Comparison of ENCODE assay signal across 20 cellular contexts in genomic region chrX:43753637-43754036, GRCh38.
DNase-seq lines count a peak whose midpoint lies in the region; ATAC-seq, FAIRE-seq and TF ChIP-seq lines count a peak whose summit lies in the region.
"Had no signal": no experiment of that assay in that cellular context is flagged by ENCODE, and none has a peak within 500 bp of the region (broad histone marks: within the 10 kb centered on the region; RNA-seq: fewer than 3 reads in every experiment).

No MANE protein-coding gene starts in this region.

- DNase-seq in AG08395 (ENCODE audit: low spot score): peak; percentile 16
- peak; percentile 24 for DNase-seq in HT1080 (ENCODE audit: low read depth)
- peak; percentile 5 for DNase-seq in bronchial epithelial cell (ENCODE audit: low read depth)
- DNase-seq in iris pigment epithelial cell (ENCODE audit: low read depth): peak; percentile 36
- DNase-seq in NCI-H2227 (lab: John Stamatoyannopoulos, UW; ENCODE audit: unreplicated experiment): no peak
- no peak for DNase-seq in stimulated activated naive CD4-positive, alpha-beta T cell treated with Interleukin-2 at 50 U/mL for 16 hours (lab: John Stamatoyannopoulos, UW)
- DNase-seq: C1 segment of cervical spinal cord, DMS79 treated with DMSO at 0.1 percent for 48 hours, H9, IMR-90, MM.1S, NCI-H1092, NCI-H146, NCI-H2081 treated with DMSO at 0.1 percent for 48 hours, Right ventricle myocardium superior had no signal

- no peaks in the 10 kb centered on the region for H3K27me3 ChIP-seq in bronchial epithelial cell (ENCODE audit: control insufficient read depth, insufficient read depth, low read length)

- H3K36me3 ChIP-seq in bronchial epithelial cell (ENCODE audit: control insufficient read depth, insufficient read depth, low read length): no peaks in the 10 kb centered on the region

- FAIRE-seq in bronchial epithelial cell (lab: Jason Lieb, UNC): no peak
- FAIRE-seq: A204.1, HTR-8/SVneo, RCC 7860 had no signal

- no peak for TF ChIP-seq CTCF in bronchial epithelial cell (IDR thresholded peaks at IDR 0.05; ENCODE audit: insufficient read depth, low read length, severe bottlenecking)

- ATAC-seq in GM21619 (IDR thresholded peaks at IDR 0.05; ENCODE audit: unreplicated experiment) (no peak), HG02970 (IDR thresholded peaks at IDR 0.05; ENCODE audit: low FRiP score, unreplicated experiment) (no peak)

- H3K4me3 ChIP-seq in bronchial epithelial cell (ENCODE audit: low read depth, low read length): no peak overlapping the region

Comparison
In these comparisons a context has a peak if more than half of its experiments do, and no peak if none do; other contexts are left out.
1. DNase-seq: peak in AG08395 (single experiment), HT1080 (single experiment), bronchial epithelial cell (single experiment) and iris pigment epithelial cell (single experiment); none in NCI-H2227 (single experiment) and stimulated activated naive CD4-positive, alpha-beta T cell treated with Interleukin-2 at 50 U/mL for 16 hours (single experiment).